1 cellular context compared by ENCODE assay signal in genomic region chr7:73647725-73648592, GRCh38.
TF ChIP-seq lines count a peak whose summit lies in the region.

No MANE protein-coding gene starts in this region.

TF ChIP-seq in HepG2, 621 proteins besides CTCF, POLR2A, EP300 and RAD21 (continued from another document and continues in another):
- TF ChIP-seq ZNF142 (CRISPR knock-in tag; IDR thresholded peaks at IDR 0.05) (peak; percentile 91), ZFP41 (CRISPR knock-in tag; IDR thresholded peaks at IDR 0.05; ENCODE audit: borderline replicate concordance) (no peak), NR2C2 (CRISPR knock-in tag; IDR thresholded peaks at IDR 0.05; ENCODE audit: borderline replicate concordance) (peak; percentile 82), POLR2G (IDR thresholded peaks at IDR 0.05; ENCODE audit: low read depth, low read length) (peak; percentile 75), RERE (CRISPR knock-in tag; IDR thresholded peaks at IDR 0.05; ENCODE audit: low read depth) (no peak), ZFP91 (CRISPR knock-in tag; IDR thresholded peaks at IDR 0.05; ENCODE audit: borderline replicate concordance) (peak; percentile 79; the same call in 1 of the 2 replicates), CBX1 (IDR thresholded peaks at IDR 0.05; ENCODE audit: low read depth) (no peak), ZFX (CRISPR knock-in tag; IDR thresholded peaks at IDR 0.05; ENCODE audit: low read depth) (peak; percentile 73), YY1 (IDR thresholded peaks at IDR 0.05; ENCODE audit: insufficient read depth, insufficient replicate concordance, low read depth, low read length) (peak; percentile 54), ELF3 (CRISPR knock-in tag; IDR thresholded peaks at IDR 0.05) (0 out of 2 replicates have a peak, but pooled peaks have one; percentile 45), JARID2 (CRISPR knock-in tag; IDR thresholded peaks at IDR 0.05; ENCODE audit: insufficient replicate concordance) (no peak), IKZF5 (CRISPR knock-in tag; IDR thresholded peaks at IDR 0.05) (0 out of 2 replicates have a peak, but pooled peaks have one; percentile 51), BCLAF1 (IDR thresholded peaks at IDR 0.05) (no peak), ZNF678 (CRISPR knock-in tag; IDR thresholded peaks at IDR 0.05) (peak; percentile 86; the same call in 1 of the 2 replicates), KLF13 (CRISPR knock-in tag; IDR thresholded peaks at IDR 0.05) (no peak), ZNF75D (CRISPR knock-in tag; IDR thresholded peaks at IDR 0.05; ENCODE audit: borderline replicate concordance) (no peak), ZNF512B (CRISPR knock-in tag; IDR thresholded peaks at IDR 0.05; ENCODE audit: borderline replicate concordance) (peak; percentile 29; the same call in 1 of the 2 replicates), RARA (CRISPR knock-in tag; IDR thresholded peaks at IDR 0.05) (peak; percentile 47; the same call in 1 of the 2 replicates), E2F1 (CRISPR knock-in tag; IDR thresholded peaks at IDR 0.05) (0 out of 2 replicates have a peak, but pooled peaks have one; percentile 23), TARDBP (CRISPR knock-in tag; IDR thresholded peaks at IDR 0.05) (peak; percentile 37; the same call in 1 of the 2 replicates), ZZZ3 (CRISPR knock-in tag; IDR thresholded peaks at IDR 0.05; ENCODE audit: borderline replicate concordance) (no peak), MNT (IDR thresholded peaks at IDR 0.05) (no peak), TMF1 (CRISPR knock-in tag; IDR thresholded peaks at IDR 0.05; ENCODE audit: low read depth) (0 out of 2 replicates have a peak, but pooled peaks have one; percentile 33), ZNF276 (CRISPR knock-in tag; IDR thresholded peaks at IDR 0.05; ENCODE audit: low read depth) (0 out of 2 replicates have a peak, but pooled peaks have one; percentile 39), PHF8 (CRISPR knock-in tag; IDR thresholded peaks at IDR 0.05) (peak; percentile 53)
